Comparison of ENCODE assay signal across 8 cellular contexts in genomic region chr14:54503476-54503875, GRCh38. TPM values are rescaled to one million over a fixed set of nuclear protein-coding genes. Genes with fewer than 3 reads are reported as not detected.
A peak's percentile ranks its signal among the peaks of the same experiment; 100 is the strongest.
DNase-seq lines count a peak whose midpoint lies in the region; ATAC-seq and TF ChIP-seq lines count a peak whose summit lies in the region.

No MANE protein-coding gene starts in this region.

- peak; percentile 42 to 48 for TF ChIP-seq RAD21 in liver (IDR thresholded peaks at IDR 0.05)

- ATAC-seq in activated T-cell treated with anti-CD3 and anti-CD28 coated beads, Interleukin-2, amount 50 U/mL, for 4 hours: no peak

- H3K27me3 ChIP-seq in liver (ENCODE audit: control insufficient read depth in 4 of 4, insufficient read depth in 4 of 4, low read length in 3 of 4) (no peaks in the 10 kb centered on the region), thyroid gland (no peaks in the 10 kb centered on the region)

- H3K27me3 Mint-ChIP-seq in CD14-positive monocyte (ENCODE audit: low read depth in 3 of 3): peaks cover 0 to 11% (median 5%) of the 10 kb centered on the region in 3 donors
- peaks cover 6% of the 10 kb centered on the region for H3K27me3 Mint-ChIP-seq in activated T-cell treated with anti-CD3 and anti-CD28 coated beads, Interleukin-2, amount 50 U/mL, for 4 hours (ENCODE audit: low read depth)

- H3K27ac ChIP-seq in liver (ENCODE audit: low read depth in 1 of 2, low read length in 2 of 2) (no peak overlapping the region), thyroid gland (no peak overlapping the region)

- H3K4me1 ChIP-seq in liver (ENCODE audit: control insufficient read depth in 4 of 4, insufficient read depth in 4 of 4, low read length in 3 of 4) (no peaks in the 10 kb centered on the region), thyroid gland (no peaks in the 10 kb centered on the region)

- TF ChIP-seq CTCF in CD14-positive monocyte (IDR thresholded peaks at IDR 0.05) (peak; percentile 69), astrocyte of the cerebellum (IDR thresholded peaks at IDR 0.05; ENCODE audit: low read depth, low read length, missing control alignments) (peak; percentile 58), liver (IDR thresholded peaks at IDR 0.05; ENCODE audit: low read depth, low read length, missing input control) (peak; percentile 8), GM13976 (IDR thresholded peaks at IDR 0.05; ENCODE audit: borderline replicate concordance, control extremely low read depth, extremely low read depth, insufficient read depth, missing control alignments) (no peak), thyroid gland (IDR thresholded peaks at IDR 0.05) (no peak)

- WGBS in liver: 84% methylated on average over 3 of the region's 3 CpGs
- WGBS in thyroid gland, 2 donors: 46 to 67% methylated on average over 3 of the region's 3 CpGs

- peaks cover 0 to 4% (median 1%) of the 10 kb centered on the region in 7 donors for H3K9me3 Mint-ChIP-seq in CD14-positive monocyte
- no peaks in the 10 kb centered on the region for H3K9me3 Mint-ChIP-seq in activated T-cell treated with anti-CD3 and anti-CD28 coated beads, Interleukin-2, amount 50 U/mL, for 4 hours

- TF ChIP-seq POLR2A in thyroid gland (IDR thresholded peaks at IDR 0.05): no peak

- peak overlapping the region; percentile 86 to 96 (median 92) for H3K27ac Mint-ChIP-seq in CD14-positive monocyte

- H3K4me3 Mint-ChIP-seq in CD14-positive monocyte: no peak overlapping the region
- no peak overlapping the region for H3K4me3 Mint-ChIP-seq in activated T-cell treated with anti-CD3 and anti-CD28 coated beads, Interleukin-2, amount 50 U/mL, for 4 hours

- no peaks in the 10 kb centered on the region for H3K36me3 Mint-ChIP-seq in CD14-positive monocyte
- no peaks in the 10 kb centered on the region for H3K36me3 Mint-ChIP-seq in activated T-cell treated with anti-CD3 and anti-CD28 coated beads, Interleukin-2, amount 50 U/mL, for 4 hours (ENCODE audit: insufficient read depth)

- no peak overlapping the region for H3K4me3 ChIP-seq in astrocyte of the cerebellum (ENCODE audit: low read depth, low read length)
- H3K4me3 ChIP-seq in liver (ENCODE audit: low read depth in 1 of 3, low read length in 3 of 3): no peak overlapping the region
- no peak overlapping the region for H3K4me3 ChIP-seq in thyroid gland (replicated peaks in 1 of 3)

- in situ Hi-C loops in astrocyte of the cerebellum (cut with HindIII; ENCODE audit: low sequenced_read_pairs) (no loop called here), GM13976 (cut with MboI; ENCODE audit: low sequenced_read_pairs, unreplicated experiment) (no loop called here)

- DNase-seq in CD14-positive monocyte (ENCODE audit: low spot score) (no peak), HT-29 (ENCODE audit: low spot score) (peak; percentile 34), astrocyte of the cerebellum (ENCODE audit: low read depth) (no peak), GM13976 (ENCODE audit: low spot score) (no peak), thyroid gland (no peak), NCI-H1105 (lab: John Stamatoyannopoulos, UW) (no peak)
- DNase-seq in activated T-cell treated with anti-CD3 and anti-CD28 coated beads, Interleukin-2, amount 50 U/mL, for 4 hours: no peak

- peaks cover 35% of the 10 kb centered on the region for H3K4me1 Mint-ChIP-seq in CD14-positive monocyte
- no peaks in the 10 kb centered on the region for H3K4me1 Mint-ChIP-seq in activated T-cell treated with anti-CD3 and anti-CD28 coated beads, Interleukin-2, amount 50 U/mL, for 4 hours (ENCODE audit: low read depth)

- H3K36me3 ChIP-seq in liver (ENCODE audit: control insufficient read depth in 4 of 4, insufficient read depth in 3 of 4, low read depth in 1 of 4, low read length in 3 of 4) (no peaks in the 10 kb centered on the region), thyroid gland (no peaks in the 10 kb centered on the region)

- H3K9ac ChIP-seq in liver (ENCODE audit: low read depth in 1 of 2, low read length in 2 of 2): no peak overlapping the region

- H3K9me3 ChIP-seq in liver (ENCODE audit: control insufficient read depth in 4 of 4, low read length in 3 of 4) (no peaks in the 10 kb centered on the region), thyroid gland (no peaks in the 10 kb centered on the region)

- intact Hi-C loops in CD14-positive monocyte (cut with micrococcal nuclease): loop anchor here in 1 of 2 donors (5.0 kb wide), 1 partner anchor 61 kb away; the partner anchor contains the start of gene CNIH1
- intact Hi-C loops in thyroid gland (cut with DNase I): no loop called here

TF ChIP-seq in liver, 16 proteins besides CTCF, POLR2A, EP300 and RAD21:
- TF ChIP-seq GABPA (IDR thresholded peaks at IDR 0.05 in 1 of 2, conservative IDR thresholded peaks at IDR 0.05 in 1 of 2) (no peak), REST (IDR thresholded peaks at IDR 0.05) (no peak), YY1 (IDR thresholded peaks at IDR 0.05) (no peak), ATF3 (IDR thresholded peaks at IDR 0.05) (no peak), FOXA1 (IDR thresholded peaks at IDR 0.05) (no peak), TAF1 (conservative IDR thresholded peaks at IDR 0.05) (no peak), MAX (IDR thresholded peaks at IDR 0.05) (no peak), SP1 (IDR thresholded peaks at IDR 0.05) (no peak), ZBTB33 (IDR thresholded peaks at IDR 0.05) (no peak), FOXA2 (IDR thresholded peaks at IDR 0.05) (no peak), HNF4G (IDR thresholded peaks at IDR 0.05) (no peak), JUND (IDR thresholded peaks at IDR 0.05) (no peak)

RNA-seq across cellular contexts. Expression of gene CGRRF1, which starts 6.2 kb away (rescaled TPM):
- polyA plus RNA-seq in CD14-positive monocyte (10 to 100 TPM; 18.6 to 19.4 TPM), liver (10 to 100 TPM in 1 of 2 donors, 1 to 10 TPM in 1; 4.6 to 11.2 TPM)
- 1.1 and 2.6 TPM in 2 replicates for total RNA-seq in HT-29 (2014; rRNA removed; shearing (Covaris generic))
- total RNA-seq in liver (1 to 10 TPM; 4.9 to 5.2 TPM), thyroid gland (10 to 100 TPM; 21.7 to 42.6 (median 25.8) TPM)
- total RNA-seq in activated T-cell treated with anti-CD3 and anti-CD28 coated beads, Interleukin-2, amount 50 U/mL, for 4 hours: 10 to 100 TPM in 1 of 3 donors, 1 to 10 TPM in 2; 9.4 to 11.8 (median 9.9) TPM

RNA-seq across cellular contexts. Expression of gene GMFB, which starts 14.7 kb away (rescaled TPM):
- polyA plus RNA-seq in CD14-positive monocyte (10 to 100 TPM; 26.1 to 41.1 TPM), liver (10 to 100 TPM; 13.3 to 17.8 TPM)
- total RNA-seq in HT-29 (2014; rRNA removed; shearing (Covaris generic)): 15.6 and 18.1 TPM in 2 replicates
- total RNA-seq in liver (10 to 100 TPM; 23.5 to 26.3 TPM), thyroid gland (10 to 100 TPM; 43.9 to 73.1 (median 57.4) TPM)
- total RNA-seq in activated T-cell treated with anti-CD3 and anti-CD28 coated beads, Interleukin-2, amount 50 U/mL, for 4 hours: 10 to 100 TPM; 62.4 to 70.6 (median 67.8) TPM

Comparison
In these comparisons a context has a peak if more than half of its experiments do, and no peak if none do; other contexts are left out.
1. CTCF ChIP-seq: peak in CD14-positive monocyte (single experiment), astrocyte of the cerebellum (single experiment) and liver (single experiment); none in GM13976 (single experiment) and thyroid gland (0 of 6).